ENCODE assay signal across 8 cellular contexts in the genomic region with DNA sequence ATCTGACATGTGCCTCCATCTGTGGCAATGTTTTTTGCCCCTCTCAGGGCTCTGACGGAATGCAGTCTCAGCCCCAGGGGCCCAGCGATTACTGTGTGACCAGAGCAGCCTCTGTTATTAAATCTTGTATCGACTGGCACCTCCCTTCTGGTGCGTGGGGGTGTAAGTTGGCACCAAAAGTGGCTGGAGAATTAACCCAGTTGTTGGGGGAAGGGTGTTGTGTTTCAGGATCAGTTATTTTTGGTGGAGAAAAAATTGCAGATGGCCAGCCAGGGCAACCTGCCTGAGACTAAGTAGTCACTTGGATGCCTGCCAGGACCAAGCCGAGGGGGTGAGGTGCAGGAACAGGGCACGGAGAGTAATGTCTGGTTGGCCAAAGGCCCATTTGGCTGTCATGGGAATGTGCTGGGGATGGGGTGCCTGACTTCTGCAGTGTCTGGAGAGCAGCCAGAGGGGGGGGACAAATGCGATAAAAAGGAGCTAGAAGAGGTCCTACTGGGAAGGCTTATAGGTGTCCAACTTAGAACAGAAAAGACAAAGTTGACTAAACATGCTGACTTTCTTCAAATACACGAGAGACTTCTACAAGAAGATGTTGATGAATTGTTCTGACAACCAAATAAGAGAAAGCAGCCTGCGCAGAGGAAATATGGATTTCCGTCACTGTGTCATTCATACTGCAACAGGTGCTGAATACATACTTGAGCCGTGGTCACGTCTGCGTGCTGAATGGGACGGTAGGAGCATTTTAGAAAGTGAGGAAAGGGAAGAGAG.
A peak's percentile ranks its signal among the peaks of the same experiment; 100 is the strongest.
DNase-seq lines count a peak whose midpoint lies in the region; ATAC-seq, FAIRE-seq and TF ChIP-seq lines count a peak whose summit lies in the region.

No MANE protein-coding gene starts in this region.

- peak; percentile 89 for DNase-seq in MCF 10A (ENCODE audit: unreplicated experiment)
- DNase-seq in breast epithelium (ENCODE audit: low spot score in 2 of 2) = no peak
- DNase-seq in NCI-H748 (lab: John Stamatoyannopoulos, UW; ENCODE audit: unreplicated experiment) = peak; percentile 86
- DNase-seq in fibroblast of the aortic adventitia (ENCODE audit: low read depth) = peak; percentile 22
- DNase-seq in urothelium cell line (ENCODE audit: low spot score) = peak; percentile 67
- DNase-seq in osteoblast (ENCODE audit: insufficient read length, low spot score, missing footprints) = no peak

- TF ChIP-seq CTCF in MCF 10A (IDR thresholded peaks at IDR 0.05; ENCODE audit: unreplicated experiment) (no peak), breast epithelium (IDR thresholded peaks at IDR 0.05) (no peak), fibroblast of the aortic adventitia (IDR thresholded peaks at IDR 0.05; ENCODE audit: insufficient read depth, low read length) (no peak), osteoblast (IDR thresholded peaks at IDR 0.05; ENCODE audit: extremely low read depth, low read depth, low read length) (no peak)

- H4K20me1 ChIP-seq in osteoblast (ENCODE audit: insufficient read depth, low read length) = no peaks in the 10 kb centered on the region

- H3K36me3 Mint-ChIP-seq in MCF 10A (ENCODE audit: insufficient read depth, unreplicated experiment) = no peaks in the 10 kb centered on the region

- H3K9me3 ChIP-seq in breast epithelium = no peaks in the 10 kb centered on the region
- H3K9me3 ChIP-seq in osteoblast (ENCODE audit: low read depth, low read length) = no peaks in the 10 kb centered on the region

- H3K27me3 Mint-ChIP-seq in MCF 10A (ENCODE audit: insufficient read depth, unreplicated experiment) = peaks cover under 1% of the 10 kb centered on the region

- no peak overlapping the region for H2AFZ ChIP-seq in osteoblast (ENCODE audit: low read length)

- H3K4me2 ChIP-seq in osteoblast (ENCODE audit: insufficient read depth, low read length) = no peak overlapping the region

- H3K79me2 ChIP-seq in osteoblast (ENCODE audit: insufficient read depth, low read length) = no peaks in the 10 kb centered on the region

- ATAC-seq in GM21619 (IDR thresholded peaks at IDR 0.05; ENCODE audit: unreplicated experiment) (no peak), HG02973 (IDR thresholded peaks at IDR 0.05; ENCODE audit: unreplicated experiment) (no peak)

- H3K4me3 ChIP-seq in breast epithelium (no peak overlapping the region), fibroblast of the aortic adventitia (ENCODE audit: low read depth, low read length) (no peak overlapping the region), osteoblast (ENCODE audit: insufficient read depth, low read length) (no peak overlapping the region)

- H3K27me3 ChIP-seq in breast epithelium (no peaks in the 10 kb centered on the region), osteoblast (ENCODE audit: insufficient read depth, low read length) (peaks cover 19% of the 10 kb centered on the region)

- H3K4me1 Mint-ChIP-seq in MCF 10A (ENCODE audit: insufficient read depth, unreplicated experiment) = peaks cover 20% of the 10 kb centered on the region

- intact Hi-C loops in MCF 10A (cut with micrococcal nuclease) (no loop called here), breast epithelium (cut with DNase I; ENCODE audit: low total_unique reads) (no loop called here)

- POLR2A ChIA-PET in MCF 10A (lab: Yijun Ruan, JAX) = no interaction called here

- H3K9me3 Mint-ChIP-seq in MCF 10A (ENCODE audit: unreplicated experiment) = no peaks in the 10 kb centered on the region

- CTCF ChIA-PET in MCF 10A (lab: Yijun Ruan, JAX) = no interaction called here

- no peak for TF ChIP-seq POLR2A in breast epithelium (IDR thresholded peaks at IDR 0.05)

- H3K4me3 Mint-ChIP-seq in MCF 10A (ENCODE audit: unreplicated experiment) = peak overlapping the region; percentile 15

- H3K36me3 ChIP-seq in breast epithelium = no peaks in the 10 kb centered on the region
- H3K36me3 ChIP-seq in osteoblast (ENCODE audit: insufficient read depth, low read length) = no peaks in the 10 kb centered on the region

- no peaks in the 10 kb centered on the region for H3K4me1 ChIP-seq in breast epithelium
- H3K4me1 ChIP-seq in osteoblast (ENCODE audit: insufficient read depth, low read length) = no peaks in the 10 kb centered on the region

- no peak overlapping the region for H3K27ac Mint-ChIP-seq in MCF 10A (ENCODE audit: low read depth, unreplicated experiment)

- no TSS peak for BruUV-seq in MCF 10A (replicated peaks; lab: Mats Ljungman, UMichigan)

- no peak for FAIRE-seq in urothelium cell line (lab: Jason Lieb, UNC)

- H3K27ac ChIP-seq in breast epithelium (no peak overlapping the region), osteoblast (ENCODE audit: low read depth, low read length) (no peak overlapping the region)

Comparison
In these comparisons a context has a peak if more than half of its experiments do, and no peak if none do; other contexts are left out.
1. DNase-seq: peak in MCF 10A (single experiment), NCI-H748 (single experiment), fibroblast of the aortic adventitia (single experiment) and urothelium cell line (single experiment); none in breast epithelium (0 of 2) and osteoblast (single experiment).